1 cellular context compared by ENCODE assay signal in the genomic region with DNA sequence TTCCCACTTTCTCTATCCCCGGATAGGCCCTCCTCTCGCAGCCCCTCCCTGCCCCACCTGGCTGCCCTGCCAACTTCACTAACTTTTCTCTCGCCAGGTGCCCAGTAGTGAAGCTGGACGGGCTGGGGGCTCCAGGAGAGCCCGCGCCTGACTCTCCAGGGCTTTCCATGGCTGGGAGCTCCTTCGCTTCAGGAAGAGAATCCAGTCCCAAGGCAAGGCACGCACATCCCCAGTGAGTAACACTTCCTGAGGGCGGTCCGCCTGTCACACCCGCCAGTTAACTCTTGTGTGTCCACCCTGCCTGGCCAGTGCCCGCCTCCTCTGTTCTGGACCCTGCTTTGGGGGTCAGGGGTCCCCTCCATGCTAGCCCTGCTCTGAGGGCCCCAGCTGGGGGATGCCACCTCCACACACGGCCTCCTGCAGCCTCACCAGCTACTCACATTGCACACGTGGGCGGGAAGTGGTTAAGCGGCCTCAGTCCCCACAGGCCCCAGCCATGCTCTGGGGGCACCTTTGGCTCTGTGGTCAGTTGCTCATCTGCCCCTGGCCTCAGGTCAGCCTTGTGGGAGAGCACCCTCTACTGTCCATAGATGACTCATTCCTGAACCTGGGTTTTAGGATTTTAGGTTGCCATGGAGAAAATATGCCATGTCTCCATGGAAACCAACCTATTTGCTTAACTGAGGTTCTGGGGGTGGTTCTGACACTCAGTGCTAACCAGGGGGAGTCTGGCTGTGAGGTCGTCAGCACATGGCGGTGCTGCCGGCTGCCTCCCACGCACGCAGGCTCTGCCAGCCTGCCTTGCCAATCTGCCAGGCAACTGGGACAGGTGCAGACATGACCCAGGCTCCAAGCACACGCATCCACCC.
A peak's percentile ranks its signal among the peaks of the same experiment; 100 is the strongest.
TF ChIP-seq lines count a peak whose summit lies in the region.

A gene with protein sequence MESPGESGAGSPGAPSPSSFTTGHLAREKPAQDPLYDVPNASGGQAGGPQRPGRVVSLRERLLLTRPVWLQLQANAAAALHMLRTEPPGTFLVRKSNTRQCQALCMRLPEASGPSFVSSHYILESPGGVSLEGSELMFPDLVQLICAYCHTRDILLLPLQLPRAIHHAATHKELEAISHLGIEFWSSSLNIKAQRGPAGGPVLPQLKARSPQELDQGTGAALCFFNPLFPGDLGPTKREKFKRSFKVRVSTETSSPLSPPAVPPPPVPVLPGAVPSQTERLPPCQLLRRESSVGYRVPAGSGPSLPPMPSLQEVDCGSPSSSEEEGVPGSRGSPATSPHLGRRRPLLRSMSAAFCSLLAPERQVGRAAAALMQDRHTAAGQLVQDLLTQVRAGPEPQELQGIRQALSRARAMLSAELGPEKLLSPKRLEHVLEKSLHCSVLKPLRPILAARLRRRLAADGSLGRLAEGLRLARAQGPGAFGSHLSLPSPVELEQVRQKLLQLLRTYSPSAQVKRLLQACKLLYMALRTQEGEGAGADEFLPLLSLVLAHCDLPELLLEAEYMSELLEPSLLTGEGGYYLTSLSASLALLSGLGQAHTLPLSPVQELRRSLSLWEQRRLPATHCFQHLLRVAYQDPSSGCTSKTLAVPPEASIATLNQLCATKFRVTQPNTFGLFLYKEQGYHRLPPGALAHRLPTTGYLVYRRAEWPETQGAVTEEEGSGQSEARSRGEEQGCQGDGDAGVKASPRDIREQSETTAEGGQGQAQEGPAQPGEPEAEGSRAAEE (minus strand): TSS at position 201 of the 869 bp plus-strand sequence. CDS start 32 bp downstream, at position 169.

TF ChIP-seq in endothelial cell of umbilical vein, 7 proteins besides CTCF, POLR2A, EP300 and RAD21:
- no peak for TF ChIP-seq EZH2 (IDR thresholded peaks at IDR 0.05; ENCODE audit: borderline replicate concordance, low read depth, low read length, severe bottlenecking)
- peak; percentile 88 for TF ChIP-seq FOS (IDR thresholded peaks at IDR 0.05; ENCODE audit: borderline replicate concordance, insufficient read depth, low read length)
- TF ChIP-seq POLR2AphosphoS5 (IDR thresholded peaks at IDR 0.05; ENCODE audit: insufficient read depth, low read depth, low read length) = peak; percentile 77
- TF ChIP-seq MAX (IDR thresholded peaks at IDR 0.05; ENCODE audit: insufficient read depth, insufficient read length) = peak; percentile 2
- TF ChIP-seq GATA2 (IDR thresholded peaks at IDR 0.05; ENCODE audit: insufficient read depth, insufficient read length, low read depth, low read length) = no peak
- TF ChIP-seq JUN (IDR thresholded peaks at IDR 0.05; ENCODE audit: borderline replicate concordance, insufficient read depth, insufficient read length, low read depth) = peak; percentile 72
- peak; percentile 55 for TF ChIP-seq MYC (IDR thresholded peaks at IDR 0.05; ENCODE audit: low read depth, low read length)
